ENCODE assay signal across 29 cellular contexts in the genomic region with DNA sequence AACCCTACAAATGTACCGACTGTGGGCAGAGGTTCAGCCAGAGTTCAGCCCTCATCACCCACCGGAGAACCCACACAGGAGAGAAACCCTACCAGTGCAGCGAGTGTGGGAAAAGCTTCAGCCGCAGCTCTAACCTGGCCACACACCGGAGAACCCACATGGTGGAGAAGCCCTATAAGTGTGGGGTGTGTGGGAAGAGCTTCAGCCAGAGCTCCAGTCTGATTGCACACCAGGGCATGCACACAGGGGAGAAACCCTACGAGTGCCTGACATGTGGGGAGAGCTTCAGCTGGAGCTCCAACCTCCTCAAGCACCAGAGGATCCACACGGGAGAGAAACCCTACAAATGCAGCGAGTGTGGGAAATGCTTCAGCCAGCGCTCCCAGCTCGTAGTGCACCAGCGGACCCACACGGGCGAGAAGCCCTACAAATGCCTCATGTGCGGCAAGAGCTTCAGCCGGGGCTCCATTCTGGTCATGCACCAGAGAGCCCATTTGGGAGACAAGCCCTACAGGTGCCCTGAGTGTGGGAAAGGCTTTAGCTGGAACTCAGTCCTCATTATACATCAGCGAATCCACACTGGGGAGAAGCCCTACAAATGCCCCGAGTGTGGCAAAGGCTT.
"Had no signal": no experiment of that assay in that cellular context is flagged by ENCODE, and none has a peak within 500 bp of the region (broad histone marks: within the 10 kb centered on the region; RNA-seq: fewer than 3 reads in every experiment).

No MANE protein-coding gene starts in this region.

- H3K27ac ChIP-seq: breast epithelium, colonic mucosa, gastrocnemius medialis, left ventricle myocardium inferior, neutrophil, ovary, right atrium auricular region, stomach, suprapubic skin, tibial artery, upper lobe of right lung had no signal

- H3K36me3 ChIP-seq: colonic mucosa, neutrophil, ovary, upper lobe of right lung had no signal

- H3K27ac Mint-ChIP-seq: activated CD4-positive, alpha-beta memory T cell treated with anti-CD3 and anti-CD28 coated beads for 36 hours; activated CD4-positive, alpha-beta T cell treated with anti-CD3 and anti-CD28 coated beads, Interleukin-2, amount 10 ng/mL, durations not matched to agents 24 days and 14 days; activated naive CD4-positive, alpha-beta T cell treated with anti-CD3 and anti-CD28 coated beads, Interleukin-2, amount 50 U/mL, for 24 hours; activated naive CD8-positive, alpha-beta T cell treated with anti-CD3 and anti-CD28 coated beads, Interleukin-2, amount 50 U/mL, for 24 hours; activated T-cell treated with anti-CD3 and anti-CD28 coated beads, Interleukin-2, amount 50 U/mL, for 24 hours; nephron progenitor cell; stimulated activated naive B cell treated with anti-CD40 and anti-IgM and Interleukin-4, amounts not matched to agents 10 μg/mL and 1 μg/mL and 100 μg/mL, for 72 hours had no signal

- H3K4me1 Mint-ChIP-seq: activated CD4-positive, alpha-beta T cell treated with anti-CD3 and anti-CD28 coated beads, Interleukin-2, amount 10 ng/mL, durations not matched to agents 24 days and 14 days; activated naive CD8-positive, alpha-beta T cell treated with anti-CD3 and anti-CD28 coated beads, Interleukin-2, amount 50 U/mL, for 24 hours; nephron progenitor cell had no signal

- H3K4me1 ChIP-seq: breast epithelium, colonic mucosa, suprapubic skin, tibial artery had no signal

- H3K27me3 Mint-ChIP-seq: activated CD4-positive, alpha-beta memory T cell treated with anti-CD3 and anti-CD28 coated beads for 36 hours; activated CD4-positive, alpha-beta T cell treated with anti-CD3 and anti-CD28 coated beads, Interleukin-2, amount 10 ng/mL, durations not matched to agents 24 days and 14 days; activated naive CD4-positive, alpha-beta T cell treated with anti-CD3 and anti-CD28 coated beads, Interleukin-2, amount 50 U/mL, for 24 hours; activated naive CD8-positive, alpha-beta T cell treated with anti-CD3 and anti-CD28 coated beads, Interleukin-2, amount 50 U/mL, for 24 hours; activated T-cell treated with anti-CD3 and anti-CD28 coated beads, Interleukin-2, amount 50 U/mL, for 24 hours; central memory CD8-positive, alpha-beta T cell; stimulated activated naive B cell treated with anti-CD40 and anti-IgM and Interleukin-4, amounts not matched to agents 10 μg/mL and 1 μg/mL and 100 μg/mL, for 72 hours had no signal

- ATAC-seq: activated naive CD8-positive, alpha-beta T cell treated with anti-CD3 and anti-CD28 coated beads, Interleukin-2, amount 50 U/mL, for 24 hours; gastrocnemius medialis; stimulated activated naive B cell treated with anti-CD40 and anti-IgM and Interleukin-4, amounts not matched to agents 10 μg/mL and 1 μg/mL and 100 μg/mL, for 72 hours; upper lobe of right lung had no signal

- FAIRE-seq: islet of Langerhans had no signal

- H3K27me3 ChIP-seq: breast epithelium, colonic mucosa, gastrocnemius medialis, neutrophil, ovary, right atrium auricular region, stomach, suprapubic skin, tibial artery, upper lobe of right lung had no signal

- H3K4me3 ChIP-seq: colonic mucosa, gastrocnemius medialis, left ventricle myocardium inferior, ovary, right atrium auricular region, stomach, suprapubic skin, tibial artery, upper lobe of right lung had no signal

- DNase-seq: activated CD4-positive, alpha-beta memory T cell treated with anti-CD3 and anti-CD28 coated beads for 36 hours; activated CD4-positive, alpha-beta T cell treated with anti-CD3 and anti-CD28 coated beads, Interleukin-2, amount 10 ng/mL, durations not matched to agents 24 days and 14 days; activated CD4-positive, CD25-positive, alpha-beta regulatory T cell treated with anti-CD3 and anti-CD28 coated beads, Interleukin-2, amount 50 U/mL, for 72 hours; activated CD8-positive, alpha-beta memory T cell treated with anti-CD3 and anti-CD28 coated beads, Interleukin-2, amount 50 U/mL, for 4 hours; activated naive CD8-positive, alpha-beta T cell treated with anti-CD3 and anti-CD28 coated beads, Interleukin-2, amount 50 U/mL, for 24 hours; activated T-cell treated with anti-CD3 and anti-CD28 coated beads, Interleukin-2, amount 50 U/mL, for 24 hours; colonic mucosa; effector CD8-positive, alpha-beta T cell; gastrocnemius medialis; glutamatergic neuron; left ventricle myocardium inferior; mammary epithelial cell; midbrain; nephron progenitor cell; stimulated activated CD4-positive, alpha-beta T cell treated with anti-CD3 and anti-CD28 coated beads, Interleukin-15, amount 100 ng/mL, for 24 hours; stimulated activated CD4-positive, alpha-beta T cell treated with anti-CD3 and anti-CD28 coated beads, Interleukin-2, amount 100 ng/mL, for 24 hours; stimulated activated naive B cell treated with anti-CD40 and anti-IgM and Interleukin-4, amounts not matched to agents 10 μg/mL and 1 μg/mL and 100 μg/mL, for 72 hours; stomach; T-helper 2 cell; upper lobe of right lung had no signal

- H3K4me3 Mint-ChIP-seq: activated CD4-positive, alpha-beta memory T cell treated with anti-CD3 and anti-CD28 coated beads for 36 hours; activated CD4-positive, alpha-beta T cell treated with anti-CD3 and anti-CD28 coated beads, Interleukin-2, amount 10 ng/mL, durations not matched to agents 24 days and 14 days; activated naive CD4-positive, alpha-beta T cell treated with anti-CD3 and anti-CD28 coated beads, Interleukin-2, amount 50 U/mL, for 24 hours; activated naive CD8-positive, alpha-beta T cell treated with anti-CD3 and anti-CD28 coated beads, Interleukin-2, amount 50 U/mL, for 24 hours; activated T-cell treated with anti-CD3 and anti-CD28 coated beads, Interleukin-2, amount 50 U/mL, for 24 hours; central memory CD8-positive, alpha-beta T cell; nephron progenitor cell; stimulated activated naive B cell treated with anti-CD40 and anti-IgM and Interleukin-4, amounts not matched to agents 10 μg/mL and 1 μg/mL and 100 μg/mL, for 72 hours had no signal
